Comparison of ENCODE assay signal across 8 cellular contexts in the genomic region with DNA sequence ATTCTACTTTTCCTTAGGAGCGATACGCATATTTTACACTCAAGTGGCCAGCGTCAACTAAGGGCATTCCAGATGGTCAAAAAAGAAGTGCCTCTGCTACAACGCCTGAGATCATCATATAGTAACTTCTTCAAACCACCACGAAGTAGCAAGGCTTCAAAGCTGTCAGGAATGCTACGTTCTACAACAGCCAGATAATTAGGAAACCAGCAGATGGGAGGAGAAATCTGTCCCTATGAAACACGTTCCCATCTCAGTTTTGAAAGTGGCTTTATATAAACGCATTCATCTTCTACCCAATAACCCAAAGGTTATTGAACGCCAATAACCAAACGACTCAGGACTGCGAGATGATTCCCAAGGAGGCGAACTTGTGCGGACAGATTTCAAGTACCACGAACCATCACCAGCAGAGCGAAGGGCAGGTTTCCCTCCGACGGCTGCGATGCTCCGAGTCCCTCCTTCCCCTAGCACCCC. TPM values are rescaled to one million over a fixed set of nuclear protein-coding genes. Genes with fewer than 3 reads are reported as not detected.
DNase-seq lines count a peak whose midpoint lies in the region; ATAC-seq and TF ChIP-seq lines count a peak whose summit lies in the region.

No MANE protein-coding gene starts in this region.

- H3K4me1 Mint-ChIP-seq in chondrocyte (ENCODE audit: low read depth), result peaks cover 20% of the 10 kb centered on the region

- TF ChIP-seq CTCF in heart right ventricle (IDR thresholded peaks at IDR 0.05) (no peak), chondrocyte (IDR thresholded peaks at IDR 0.05) (no peak), vagina (IDR thresholded peaks at IDR 0.05) (no peak)

- H3K4me1 ChIP-seq in heart right ventricle (peaks cover 0 to 20% (median 18%) of the 10 kb centered on the region in 9 donors), mesodermal cell (ENCODE audit: control insufficient read depth, insufficient read depth, low read length, poor library complexity, severe bottlenecking) (no peaks in the 10 kb centered on the region), vagina (peaks cover 15% of the 10 kb centered on the region)

- H3K4me3 ChIP-seq in heart right ventricle, result peak overlapping the region; percentile 61 to 99 (median 91)
- peak overlapping the region; percentile 88 for H3K4me3 ChIP-seq in mesodermal cell (ENCODE audit: extremely low read depth, insufficient read depth, low read length, poor library complexity, severe bottlenecking)
- H3K4me3 ChIP-seq in vagina, result peak overlapping the region; percentile 82 to 84

- H3K27ac Mint-ChIP-seq in chondrocyte (ENCODE audit: unreplicated experiment), result peak overlapping the region; percentile 63

- DNase-seq in heart right ventricle (no peak), Right ventricle myocardium inferior (ENCODE audit: missing footprints) (no peak), NCI-H446 treated with DMSO at 0.1 percent for 48 hours (lab: John Stamatoyannopoulos, UW) (peak; percentile 15), chondrocyte (ENCODE audit: low spot score) (no peak), vagina (ENCODE audit: extremely low spot score in 2 of 2) (no peak), SHP77 (lab: John Stamatoyannopoulos, UW) (no peak)

- no peak for TF ChIP-seq POLR2A in vagina (IDR thresholded peaks at IDR 0.05)

- 16 to 18% methylated on average over 19 of the region's 19 CpGs for WGBS in heart right ventricle, 2 donors
- WGBS in mesodermal cell (ENCODE audit: insufficient coverage in 2 of 2), 2 experiments, result 0 to 12% methylated on average over 12 to 13 of the region's 19 CpGs

- H3K27me3 Mint-ChIP-seq in chondrocyte (ENCODE audit: low read depth), result no peaks in the 10 kb centered on the region

- intact Hi-C loops in heart right ventricle (cut with DNase I) (no loop called here), Right ventricle myocardium inferior (cut with DNase I) (no loop called here), vagina (cut with DNase I) (no loop called here)

- no peak for ATAC-seq in heart right ventricle
- ATAC-seq in Right ventricle myocardium inferior, result no peak
- ATAC-seq in HG03095 (IDR thresholded peaks at IDR 0.05; ENCODE audit: unreplicated experiment), result no peak

- H3K27me3 ChIP-seq in heart right ventricle (no peaks in the 10 kb centered on the region), vagina (no peaks in the 10 kb centered on the region)

- H3K36me3 ChIP-seq in heart right ventricle, result no peaks in the 10 kb centered on the region
- H3K36me3 ChIP-seq in mesodermal cell (ENCODE audit: control insufficient read depth, insufficient read depth, low read length), result peaks cover 20% of the 10 kb centered on the region
- H3K36me3 ChIP-seq in vagina, result no peaks in the 10 kb centered on the region

- peak overlapping the region; percentile 72 for H3K4me3 Mint-ChIP-seq in chondrocyte (ENCODE audit: unreplicated experiment)

- H3K9me3 ChIP-seq in heart right ventricle (no peaks in the 10 kb centered on the region), mesodermal cell (ENCODE audit: control insufficient read depth, low read length) (no peaks in the 10 kb centered on the region), vagina (no peaks in the 10 kb centered on the region)

- H3K36me3 Mint-ChIP-seq in chondrocyte (ENCODE audit: low read depth), result peaks cover 3% of the 10 kb centered on the region

- H3K9me3 Mint-ChIP-seq in chondrocyte (ENCODE audit: low read depth), result no peaks in the 10 kb centered on the region

- H3K27ac ChIP-seq in heart right ventricle (peak overlapping the region in 9 of 10 donors; percentile 57 to 94 (median 88)), mesodermal cell (ENCODE audit: low read depth, low read length, severe bottlenecking) (peak overlapping the region; percentile 79), vagina (peak overlapping the region; percentile 75)

RNA-seq across cellular contexts. Expression of a gene that starts 1.2 kb away (rescaled TPM):
- total RNA-seq in heart right ventricle, result 10 to 100 TPM; 21.1 to 41.3 (median 26.9) TPM
- 10 to 100 TPM; 29.1 to 37.4 TPM for polyA plus RNA-seq in heart right ventricle
- 23.3 TPM for total RNA-seq in Right ventricle myocardium inferior
- 45.4 to 49.4 TPM (median 48.8 TPM) in 3 replicates for total RNA-seq in chondrocyte
- polyA plus RNA-seq in mesodermal cell (2013, experiment 1 of 2), result 42.3 TPM
- polyA plus RNA-seq in mesodermal cell (2013, experiment 2 of 2), result 39.3 TPM
- total RNA-seq in vagina, result 36.6 TPM

RNA-seq across cellular contexts. Expression of a gene that starts 18.1 kb away (rescaled TPM):
- 1 to 10 TPM in 2 of 10 donors, under 1 TPM in 8; 0.19 to 1.6 (median 0.64) TPM for total RNA-seq in heart right ventricle
- under 1 TPM; 0.28 to 0.29 TPM for polyA plus RNA-seq in heart right ventricle
- total RNA-seq in Right ventricle myocardium inferior, result 0.73 TPM
- total RNA-seq in chondrocyte, result 3.5 to 7.3 TPM (median 4.9 TPM) in 3 replicates
- 14.6 TPM for polyA plus RNA-seq in mesodermal cell (2013, experiment 1 of 2)
- polyA plus RNA-seq in mesodermal cell (2013, experiment 2 of 2), result 15.6 TPM
- 2.0 TPM for total RNA-seq in vagina
